In genomic region chr5:54651482-54652076, GRCh38 we compare ENCODE assay signal across 8 cellular contexts.
DNase-seq lines count a peak whose midpoint lies in the region; ATAC-seq and TF ChIP-seq lines count a peak whose summit lies in the region.

No MANE protein-coding gene starts in this region.

- H3K36me3 ChIP-seq in spleen: no peaks in the 10 kb centered on the region

- H3K27me3 ChIP-seq in spleen (replicated peaks in 1 of 7): no peaks in the 10 kb centered on the region

- TF ChIP-seq CTCF in spleen (IDR thresholded peaks at IDR 0.05 in 8 of 11, conservative IDR thresholded peaks at IDR 0.05 in 3 of 11): no peak

- no peak overlapping the region for H3K4me3 ChIP-seq in spleen

- H3K4me1 ChIP-seq in spleen: peaks cover 8 to 65% (median 22%) of the 10 kb centered on the region in 6 donors

- peak; percentile 82 for TF ChIP-seq EP300 in Ishikawa (IDR thresholded peaks at IDR 0.05; ENCODE audit: borderline replicate concordance)

- ATAC-seq in sciatic nerve (peak; percentile 9), HG03280 (IDR thresholded peaks at IDR 0.05; ENCODE audit: unreplicated experiment) (no peak), HG03175 (IDR thresholded peaks at IDR 0.05; ENCODE audit: unreplicated experiment) (no peak)

- no peak for TF ChIP-seq POLR2A in spleen (IDR thresholded peaks at IDR 0.05)

- TF ChIP-seq RAD21 in Ishikawa (IDR thresholded peaks at IDR 0.05; ENCODE audit: low read depth): no peak

- intact Hi-C loops in head of caudate nucleus (cut with DNase I) (no loop called here), sciatic nerve (cut with DNase I) (no loop called here), spleen (cut with DNase I; ENCODE audit: low total_unique reads) (no loop called here)

- DNase-seq in SHP77 (lab: John Stamatoyannopoulos, UW) (peak; percentile 16 to 43), head of caudate nucleus (peak in 36 of 42 donors; percentile 19 to 83 (median 43)), sciatic nerve (ENCODE audit: low spot score) (peak; percentile 79), OCI-M1 (lab: John Stamatoyannopoulos, UW) (no peak), spleen (no peak)

- H3K27ac ChIP-seq in spleen: no peak overlapping the region

- 63 to 89% (median 73%) methylated on average over 6 of the region's 6 CpGs for whole genome bisulfite sequencing in spleen, 5 donors

- H3K9me3 ChIP-seq in spleen: no peaks in the 10 kb centered on the region

TF ChIP-seq in Ishikawa, 13 proteins besides CTCF, POLR2A, EP300 and RAD21:
- TF ChIP-seq TEAD4 (IDR thresholded peaks at IDR 0.05): peak; percentile 49
- TF ChIP-seq YY1 (IDR thresholded peaks at IDR 0.05; ENCODE audit: low read depth): no peak; the same call in 1 of the 2 replicates
- no peak for TF ChIP-seq TAF1 (IDR thresholded peaks at IDR 0.05; ENCODE audit: low read depth)
- TF ChIP-seq MAX (IDR thresholded peaks at IDR 0.05): peak; percentile 63
- peak; percentile 51; the same call in 1 of the 2 replicates for TF ChIP-seq FOXM1 (IDR thresholded peaks at IDR 0.05; ENCODE audit: borderline replicate concordance, low read depth)
- no peak for TF ChIP-seq USF1 (IDR thresholded peaks at IDR 0.05)
- peak; percentile 73; the same call in 1 of the 2 replicates for TF ChIP-seq TCF12 (IDR thresholded peaks at IDR 0.05; ENCODE audit: low read depth)
- TF ChIP-seq NFIC (IDR thresholded peaks at IDR 0.05): peak; percentile 98
- no peak for TF ChIP-seq REST (IDR thresholded peaks at IDR 0.05; ENCODE audit: low read depth)
- TF ChIP-seq ZBTB7A (IDR thresholded peaks at IDR 0.05; ENCODE audit: low read depth): no peak
- TF ChIP-seq EGR1 (IDR thresholded peaks at IDR 0.05): no peak
- 0 out of 2 replicates have a peak, but pooled peaks have one; percentile 43 for TF ChIP-seq CREB1 (IDR thresholded peaks at IDR 0.05; ENCODE audit: low read depth)
- peak; percentile 93 for TF ChIP-seq CEBPB (IDR thresholded peaks at IDR 0.05)

Comparison
In these comparisons a context has a peak if more than half of its experiments do, and no peak if none do; other contexts are left out.
1. DNase-seq: peak in SHP77 (2 of 2), head of caudate nucleus (36 of 42) and sciatic nerve (single experiment); none in OCI-M1 (single experiment) and spleen (single experiment).